In genomic region chr1:24967962-24968361, GRCh38 we compare ENCODE assay signal across 1 cellular context.
TF ChIP-seq lines count a peak whose summit lies in the region.

No MANE protein-coding gene starts in this region.

TF ChIP-seq in K562, 482 proteins besides CTCF, POLR2A, EP300 and RAD21:
- no peak for TF ChIP-seq HIVEP1 (CRISPR knock-in tag; IDR thresholded peaks at IDR 0.05)
- TF ChIP-seq CCAR2 (IDR thresholded peaks at IDR 0.05; ENCODE audit: low read depth, low read length) = no peak
- TF ChIP-seq, protein P1, sequence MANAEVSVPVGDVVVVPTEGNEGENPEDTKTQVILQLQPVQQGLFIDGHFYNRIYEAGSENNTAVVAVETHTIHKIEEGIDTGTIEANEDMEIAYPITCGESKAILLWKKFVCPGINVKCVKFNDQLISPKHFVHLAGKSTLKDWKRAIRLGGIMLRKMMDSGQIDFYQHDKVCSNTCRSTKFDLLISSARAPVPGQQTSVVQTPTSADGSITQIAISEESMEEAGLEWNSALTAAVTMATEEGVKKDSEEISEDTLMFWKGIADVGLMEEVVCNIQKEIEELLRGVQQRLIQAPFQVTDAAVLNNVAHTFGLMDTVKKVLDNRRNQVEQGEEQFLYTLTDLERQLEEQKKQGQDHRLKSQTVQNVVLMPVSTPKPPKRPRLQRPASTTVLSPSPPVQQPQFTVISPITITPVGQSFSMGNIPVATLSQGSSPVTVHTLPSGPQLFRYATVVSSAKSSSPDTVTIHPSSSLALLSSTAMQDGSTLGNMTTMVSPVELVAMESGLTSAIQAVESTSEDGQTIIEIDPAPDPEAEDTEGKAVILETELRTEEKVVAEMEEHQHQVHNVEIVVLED (CRISPR knock-in tag; IDR thresholded peaks at IDR 0.05) = no peak
- TF ChIP-seq, protein P2, sequence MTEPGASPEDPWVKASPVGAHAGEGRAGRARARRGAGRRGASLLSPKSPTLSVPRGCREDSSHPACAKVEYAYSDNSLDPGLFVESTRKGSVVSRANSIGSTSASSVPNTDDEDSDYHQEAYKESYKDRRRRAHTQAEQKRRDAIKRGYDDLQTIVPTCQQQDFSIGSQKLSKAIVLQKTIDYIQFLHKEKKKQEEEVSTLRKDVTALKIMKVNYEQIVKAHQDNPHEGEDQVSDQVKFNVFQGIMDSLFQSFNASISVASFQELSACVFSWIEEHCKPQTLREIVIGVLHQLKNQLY (CRISPR knock-in tag; conservative IDR thresholded peaks at IDR 0.05) = no peak
- TF ChIP-seq RBM25 (IDR thresholded peaks at IDR 0.05; ENCODE audit: low read depth, low read length, severe bottlenecking) = peak; percentile 61
- TF ChIP-seq ESRRA (IDR thresholded peaks at IDR 0.05; ENCODE audit: borderline replicate concordance, low read depth) = no peak
- peak; percentile 69; the same call in 1 of the 2 replicates for TF ChIP-seq BCOR (IDR thresholded peaks at IDR 0.05)
- TF ChIP-seq NR3C1 (CRISPR knock-in tag; IDR thresholded peaks at IDR 0.05) = no peak
- TF ChIP-seq ZNF512 (tag; IDR thresholded peaks at IDR 0.05) = no peak
- TF ChIP-seq ZNF121 (CRISPR knock-in tag; conservative IDR thresholded peaks at IDR 0.05) = peak; percentile 95
- peak; percentile 49; the same call in 1 of the 2 replicates for TF ChIP-seq SMARCA5 (IDR thresholded peaks at IDR 0.05)
- no peak for TF ChIP-seq ZNF644 (tag; IDR thresholded peaks at IDR 0.05; ENCODE audit: low read depth)
- no peak for TF ChIP-seq MTA3 (IDR thresholded peaks at IDR 0.05; ENCODE audit: borderline replicate concordance)
- TF ChIP-seq, protein P3, sequence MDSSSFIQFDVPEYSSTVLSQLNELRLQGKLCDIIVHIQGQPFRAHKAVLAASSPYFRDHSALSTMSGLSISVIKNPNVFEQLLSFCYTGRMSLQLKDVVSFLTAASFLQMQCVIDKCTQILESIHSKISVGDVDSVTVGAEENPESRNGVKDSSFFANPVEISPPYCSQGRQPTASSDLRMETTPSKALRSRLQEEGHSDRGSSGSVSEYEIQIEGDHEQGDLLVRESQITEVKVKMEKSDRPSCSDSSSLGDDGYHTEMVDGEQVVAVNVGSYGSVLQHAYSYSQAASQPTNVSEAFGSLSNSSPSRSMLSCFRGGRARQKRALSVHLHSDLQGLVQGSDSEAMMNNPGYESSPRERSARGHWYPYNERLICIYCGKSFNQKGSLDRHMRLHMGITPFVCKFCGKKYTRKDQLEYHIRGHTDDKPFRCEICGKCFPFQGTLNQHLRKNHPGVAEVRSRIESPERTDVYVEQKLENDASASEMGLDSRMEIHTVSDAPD (CRISPR knock-in tag; IDR thresholded peaks at IDR 0.05) = no peak
